In genomic region chr6:14275493-14275851, GRCh38 we compare ENCODE assay signal across 14 cellular contexts.
DNase-seq lines count a peak whose midpoint lies in the region; ATAC-seq lines count a peak whose summit lies in the region.
"Had no signal": no experiment of that assay in that cellular context is flagged by ENCODE, and none has a peak within 500 bp of the region (broad histone marks: within the 10 kb centered on the region; RNA-seq: fewer than 3 reads in every experiment).

No MANE protein-coding gene starts in this region.

- DNase-seq in T-helper 2 cell treated with Interferon-gamma antibody and Interleukin-4, amounts not matched to agents 5 μg/mL and 100 μg/mL, for 36 hours (ENCODE audit: low spot score): no peak
- DNase-seq in T-helper 2 cell: no peak
- peak; percentile 24 for DNase-seq in UCSD-AML1 (lab: John Stamatoyannopoulos, UW; ENCODE audit: unreplicated experiment)
- DNase-seq in globus pallidus (ENCODE audit: low spot score): peak; percentile 30
- peak; percentile 22 for DNase-seq in skeletal muscle cell (ENCODE audit: low read depth)
- DNase-seq in 8988T: no peak
- no peak for DNase-seq in COLO829 (ENCODE audit: low spot score)
- DNase-seq: activated CD4-positive, alpha-beta memory T cell treated with anti-CD3 and anti-CD28 coated beads for 36 hours; NCI-H2171; stimulated activated CD4-positive, alpha-beta T cell treated with anti-CD3 and anti-CD28 coated beads, Interleukin-2, amount 100 ng/mL, for 24 hours had no signal

- H3K36me3 Mint-ChIP-seq in T-helper 2 cell treated with Interferon-gamma antibody and Interleukin-4, amounts not matched to agents 5 μg/mL and 100 μg/mL, for 36 hours (ENCODE audit: low read depth): peaks cover 12% of the 10 kb centered on the region
- H3K36me3 Mint-ChIP-seq: activated CD4-positive, alpha-beta memory T cell treated with anti-CD3 and anti-CD28 coated beads for 36 hours had no signal

- H3K9me3 Mint-ChIP-seq in T-helper 2 cell treated with Interferon-gamma antibody and Interleukin-4, amounts not matched to agents 5 μg/mL and 100 μg/mL, for 36 hours: peaks cover 21% of the 10 kb centered on the region
- H3K9me3 Mint-ChIP-seq: stimulated activated naive CD8-positive, alpha-beta T cell treated with anti-CD3 and anti-CD28 coated beads, Interleukin-15, Interleukin-2, amounts not matched to agents 100 ng/mL and 50 ng/mL, for 24 hours had no signal

- H3K4me3 Mint-ChIP-seq in T-helper 2 cell treated with Interferon-gamma antibody and Interleukin-4, amounts not matched to agents 5 μg/mL and 100 μg/mL, for 36 hours: peak overlapping the region; percentile 19
- H3K4me3 Mint-ChIP-seq: activated CD4-positive, alpha-beta memory T cell treated with anti-CD3 and anti-CD28 coated beads for 36 hours; stimulated activated naive CD8-positive, alpha-beta T cell treated with anti-CD3 and anti-CD28 coated beads, Interleukin-15, Interleukin-2, amounts not matched to agents 100 ng/mL and 50 ng/mL, for 24 hours had no signal

- ATAC-seq in GM21360 (IDR thresholded peaks at IDR 0.05; ENCODE audit: unreplicated experiment): no peak
- ATAC-seq: A549 had no signal

- no peak overlapping the region for H3K27ac Mint-ChIP-seq in T-helper 2 cell treated with Interferon-gamma antibody and Interleukin-4, amounts not matched to agents 5 μg/mL and 100 μg/mL, for 36 hours

- H3K27me3 Mint-ChIP-seq in T-helper 2 cell treated with Interferon-gamma antibody and Interleukin-4, amounts not matched to agents 5 μg/mL and 100 μg/mL, for 36 hours (ENCODE audit: low read depth): no peaks in the 10 kb centered on the region
- H3K27me3 Mint-ChIP-seq: activated CD4-positive, alpha-beta memory T cell treated with anti-CD3 and anti-CD28 coated beads for 36 hours; stimulated activated naive CD8-positive, alpha-beta T cell treated with anti-CD3 and anti-CD28 coated beads, Interleukin-15, Interleukin-2, amounts not matched to agents 100 ng/mL and 50 ng/mL, for 24 hours had no signal

- H3K4me3 ChIP-seq in skeletal muscle cell (ENCODE audit: low read depth, low read length): no peak overlapping the region
- H3K4me3 ChIP-seq: A549, ascending aorta had no signal

- H3K4me1 Mint-ChIP-seq in T-helper 2 cell treated with Interferon-gamma antibody and Interleukin-4, amounts not matched to agents 5 μg/mL and 100 μg/mL, for 36 hours (ENCODE audit: low read depth): peaks cover 57% of the 10 kb centered on the region

Comparison
In these comparisons a context has a peak if more than half of its experiments do, and no peak if none do; other contexts are left out.
1. DNase-seq: peak in UCSD-AML1 (single experiment), globus pallidus (single experiment) and skeletal muscle cell (single experiment); none in T-helper 2 cell treated with Interferon-gamma antibody and Interleukin-4, amounts not matched to agents 5 μg/mL and 100 μg/mL, for 36 hours (single experiment), T-helper 2 cell (0 of 5), 8988T (single experiment) and COLO829 (single experiment).